In the genomic region with DNA sequence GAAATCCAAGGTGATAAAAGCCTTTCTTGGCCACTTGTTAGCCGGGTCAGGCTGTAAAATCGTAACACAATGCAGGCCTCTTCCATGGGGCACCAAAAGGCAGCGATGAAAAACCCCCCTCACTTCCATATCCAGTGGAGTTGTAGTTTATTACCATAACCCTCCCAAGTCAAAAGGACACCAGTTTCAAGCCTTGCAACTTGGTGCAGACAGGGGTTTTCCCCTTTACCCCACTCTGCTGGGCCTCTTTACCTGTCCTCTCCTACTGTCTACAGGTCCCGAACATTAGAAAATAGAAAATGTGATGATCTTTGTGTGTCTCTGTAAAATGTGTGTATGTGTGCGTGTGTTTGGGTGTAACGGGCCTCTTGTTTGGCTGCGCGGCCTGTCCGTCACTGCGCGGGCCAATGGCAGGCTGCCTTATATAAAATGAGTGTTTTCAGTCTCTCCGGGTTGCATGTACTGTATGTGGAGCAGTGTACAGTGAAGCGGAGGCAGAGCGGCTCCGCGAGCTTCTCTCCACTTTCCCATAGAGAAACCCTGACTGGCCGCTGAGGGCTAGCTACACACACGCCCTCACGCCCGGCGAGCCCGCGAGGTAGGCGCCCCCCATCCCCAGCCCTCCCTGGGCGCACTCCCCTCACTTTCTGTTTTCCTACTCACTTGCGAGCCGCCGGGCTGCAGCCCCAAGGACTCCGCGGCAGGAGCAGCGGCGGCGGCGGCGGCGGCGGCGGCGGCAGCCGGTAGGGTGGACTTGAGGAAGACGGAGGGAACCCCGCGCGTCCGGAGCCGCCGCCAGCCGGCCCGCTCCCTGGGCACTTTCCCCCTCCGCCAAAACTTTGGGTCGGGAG, we compare ENCODE assay signal across 8 cellular contexts. TPM values are rescaled to one million over a fixed set of nuclear protein-coding genes. Genes with fewer than 3 reads are reported as not detected.
DNase-seq lines count a peak whose midpoint lies in the region; ATAC-seq and TF ChIP-seq lines count a peak whose summit lies in the region.

A gene (plus strand): TSS at position 453 of the 851 bp plus-strand sequence. CDS start 187,499 bp downstream, outside the sequence.

- ATAC-seq in HG03432 (IDR thresholded peaks at IDR 0.05; ENCODE audit: unreplicated experiment) = peak; percentile 93

- TF ChIP-seq POLR2A in GM19099 (IDR thresholded peaks at IDR 0.05; ENCODE audit: extremely low read depth, insufficient read length, low read depth) = peak; percentile 72

- DNase-seq in AG20443 (ENCODE audit: low spot score) (peak; percentile 94), NCI-H460 (ENCODE audit: extremely low read depth, low read depth) (peak; percentile 85), cerebellar cortex (ENCODE audit: low spot score) (peak; percentile 96), islet precursor cell (peak; percentile 97)
- peak; percentile 92 for DNase-seq in activated CD4-positive, CD25-positive, alpha-beta regulatory T cell treated with anti-CD3 and anti-CD28 coated beads, Interleukin-2, amount 50 U/mL, for 72 hours
- peak; percentile 87 for DNase-seq in stimulated activated CD4-positive, alpha-beta T cell treated with anti-CD3 and anti-CD28 coated beads, Interleukin-12 subunit alpha, Interleukin-12 subunit beta, amount 100 ng/mL, for 4 hours

RNA-seq across cellular contexts. Expression of the gene that starts here (rescaled TPM):
- 37.5 and 44.0 TPM in 2 replicates for total RNA-seq in NCI-H460 (2014; rRNA removed; shearing (Covaris generic))
- polyA plus RNA-seq in NCI-H460 (2014; cell fraction: nucleus; rRNA removed) = 19.3 and 25.7 TPM in 2 replicates

Comparison
In these comparisons a context has a peak if more than half of its experiments do, and no peak if none do; other contexts are left out.
1. Peak in every context shown above with its lines: DNase-seq and ATAC-seq.